Comparison of ENCODE assay signal across 12 cellular contexts in the genomic region with DNA sequence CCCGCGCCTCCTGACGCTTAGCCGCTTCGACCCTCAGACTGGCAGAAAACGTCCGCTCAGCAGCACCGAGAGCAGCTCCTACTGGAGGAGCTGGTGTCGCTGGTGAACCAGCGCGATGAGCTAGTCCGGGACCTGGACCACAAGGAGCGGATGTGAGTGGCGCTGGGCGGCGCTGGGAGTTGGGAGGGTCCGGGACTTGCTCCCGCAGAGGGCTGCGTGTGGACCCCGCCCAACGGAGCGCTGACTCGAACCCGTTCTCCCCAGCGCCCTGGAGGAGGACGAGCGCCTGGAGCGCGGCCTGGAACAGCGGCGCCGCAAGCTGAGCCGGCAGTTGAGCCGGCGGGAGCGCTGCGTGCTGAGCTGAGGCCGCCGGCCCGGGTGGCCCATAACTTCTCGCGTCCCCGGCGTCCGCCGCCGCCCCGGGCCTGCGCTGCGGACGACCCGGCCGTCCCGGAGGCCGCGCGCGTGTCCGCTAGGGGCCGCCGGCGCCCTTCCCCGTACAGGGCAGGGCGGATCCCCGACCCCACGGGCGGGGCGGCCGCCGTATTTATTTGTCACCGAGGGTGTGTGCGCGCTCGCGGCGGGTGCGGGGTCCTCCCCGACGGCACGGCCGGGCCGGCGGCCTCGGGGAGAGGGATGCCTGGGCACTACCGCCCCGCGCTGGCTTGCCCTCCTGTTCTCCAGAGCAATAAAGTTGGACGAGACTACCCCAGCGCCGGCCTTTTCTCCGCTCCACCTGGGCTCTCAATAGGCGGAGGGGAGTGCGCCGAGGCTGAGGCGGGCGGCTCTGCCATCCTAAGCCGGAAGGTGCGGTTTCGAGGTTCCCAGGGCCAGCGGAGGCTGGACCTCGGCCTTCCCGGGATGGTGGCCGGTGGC. TPM values are rescaled to one million over a fixed set of nuclear protein-coding genes. Genes with fewer than 3 reads are reported as not detected.
DNase-seq lines count a peak whose midpoint lies in the region; TF ChIP-seq lines count a peak whose summit lies in the region.
"Had no signal": no experiment of that assay in that cellular context is flagged by ENCODE, and none has a peak within 500 bp of the region (broad histone marks: within the 10 kb centered on the region; RNA-seq: fewer than 3 reads in every experiment).

No MANE protein-coding gene starts in this region.

- H3K4me1 Mint-ChIP-seq in endothelial cell (ENCODE audit: unreplicated experiment), result peaks cover 4% of the 10 kb centered on the region

- no peak overlapping the region for H3K4me3 Mint-ChIP-seq in endothelial cell (ENCODE audit: unreplicated experiment)

- DNase-seq in H7 (peak; percentile 95), endothelial cell (ENCODE audit: low spot score) (peak; percentile 58), kidney epithelial cell (ENCODE audit: low read depth) (no peak), retinal pigment epithelial cell (ENCODE audit: low read depth) (no peak), COR-L47 (lab: John Stamatoyannopoulos, UW) (no peak), NOMO-1 treated with DMSO at 0.1 percent for 48 hours (lab: John Stamatoyannopoulos, UW; ENCODE audit: unreplicated experiment) (no peak), NAMALWA (ENCODE audit: low spot score) (no peak)
- no peak for DNase-seq in stimulated activated naive CD4-positive, alpha-beta T cell treated with Interleukin-2 at 50 U/mL for 16 hours (lab: John Stamatoyannopoulos, UW)
- DNase-seq: head of caudate nucleus; NCI-H1694 treated with DMSO at 0.1 percent for 48 hours; SHP77 treated with DMSO at 0.1 percent for 48 hours; stimulated activated naive CD8-positive, alpha-beta T cell treated with anti-CD3 and anti-CD28 coated beads, Interleukin-15, Interleukin-2, amounts not matched to agents 100 U/mL and 50 U/mL, for 24 hours had no signal

- H3K27me3 Mint-ChIP-seq in endothelial cell (ENCODE audit: unreplicated experiment), result peaks cover 34% of the 10 kb centered on the region

- H3K4me3 ChIP-seq in H7 (ENCODE audit: insufficient read depth, low read depth, low read length) (peak overlapping the region; percentile 53), kidney epithelial cell (ENCODE audit: low read depth, low read length) (peak overlapping the region; percentile 1), retinal pigment epithelial cell (ENCODE audit: low read length) (no peak overlapping the region)

- H3K36me3 Mint-ChIP-seq in endothelial cell (ENCODE audit: low read depth, unreplicated experiment), result peaks cover 6% of the 10 kb centered on the region

- H3K36me3 ChIP-seq in H7 (replicated peaks; ENCODE audit: control insufficient read depth, insufficient read depth, low read length) (no peaks in the 10 kb centered on the region), kidney epithelial cell (ENCODE audit: control insufficient read depth, insufficient read depth, low read length) (no peaks in the 10 kb centered on the region)

- no peak overlapping the region for H3K27ac Mint-ChIP-seq in endothelial cell (ENCODE audit: unreplicated experiment)

- peaks cover 31% of the 10 kb centered on the region for H3K27me3 ChIP-seq in H7 (ENCODE audit: control insufficient read depth, insufficient read depth, low read length)
- no peaks in the 10 kb centered on the region for H3K27me3 ChIP-seq in kidney epithelial cell (ENCODE audit: control insufficient read depth, insufficient read depth, low read length)

- H3K9me3 Mint-ChIP-seq in endothelial cell (ENCODE audit: unreplicated experiment), result no peaks in the 10 kb centered on the region

- no peak for TF ChIP-seq CTCF in endothelial cell (IDR thresholded peaks at IDR 0.05; ENCODE audit: unreplicated experiment)
- TF ChIP-seq CTCF in kidney epithelial cell (IDR thresholded peaks at IDR 0.05; ENCODE audit: insufficient read depth, low read length, poor library complexity, severe bottlenecking), result peak; percentile 16
- TF ChIP-seq CTCF in retinal pigment epithelial cell (conservative IDR thresholded peaks at IDR 0.05; ENCODE audit: low read depth, low read length), result peak; percentile 11

RNA-seq across cellular contexts. Expression of a gene that starts 3.4 kb away (rescaled TPM):
- total RNA-seq in H7 (2014; rRNA removed; shearing (Covaris generic)), result not detected in 2 replicates
- 2.0 TPM for total RNA-seq in endothelial cell (ENCODE audit: unreplicated experiment)
- total RNA-seq in kidney epithelial cell, result not detected in 2 replicates

RNA-seq across cellular contexts. Expression of a gene that starts 16.3 kb away (rescaled TPM):
- 1.9 and 4.7 TPM in 2 replicates for total RNA-seq in H7 (2014; rRNA removed; shearing (Covaris generic))
- total RNA-seq in endothelial cell (ENCODE audit: unreplicated experiment) (4.7 TPM), kidney epithelial cell (19.5 and 20.9 TPM in 2 replicates)

RNA-seq across cellular contexts. Expression of a gene that starts 19.8 kb away (rescaled TPM):
- 8.6 and 20.4 TPM in 2 replicates for total RNA-seq in H7 (2014; rRNA removed; shearing (Covaris generic))
- total RNA-seq in endothelial cell (ENCODE audit: unreplicated experiment) (44.7 TPM), kidney epithelial cell (63.9 and 68.5 TPM in 2 replicates)

RNA-seq across cellular contexts. Expression of a gene that starts 21.8 kb away (rescaled TPM):
- 30.1 and 33.2 TPM in 2 replicates for total RNA-seq in H7 (2014; rRNA removed; shearing (Covaris generic))
- total RNA-seq in endothelial cell (ENCODE audit: unreplicated experiment) (238 TPM), kidney epithelial cell (58.3 and 60.8 TPM in 2 replicates)

RNA-seq across cellular contexts. Expression of a gene that starts 21.9 kb away (rescaled TPM):
- 88.1 and 89.1 TPM in 2 replicates for total RNA-seq in H7 (2014; rRNA removed; shearing (Covaris generic))
- 37.4 TPM for total RNA-seq in endothelial cell (ENCODE audit: unreplicated experiment)
- total RNA-seq in kidney epithelial cell, result 67.3 and 91.6 TPM in 2 replicates

Comparison
In these comparisons a context has a peak if more than half of its experiments do, and no peak if none do; other contexts are left out.
1. DNase-seq: peak in H7 (single experiment) and endothelial cell (single experiment); none in kidney epithelial cell (single experiment), retinal pigment epithelial cell (single experiment), COR-L47 (single experiment), stimulated activated naive CD4-positive, alpha-beta T cell treated with Interleukin-2 at 50 U/mL for 16 hours (single experiment), NOMO-1 treated with DMSO at 0.1 percent for 48 hours (single experiment) and NAMALWA (single experiment).